In the genomic region with DNA sequence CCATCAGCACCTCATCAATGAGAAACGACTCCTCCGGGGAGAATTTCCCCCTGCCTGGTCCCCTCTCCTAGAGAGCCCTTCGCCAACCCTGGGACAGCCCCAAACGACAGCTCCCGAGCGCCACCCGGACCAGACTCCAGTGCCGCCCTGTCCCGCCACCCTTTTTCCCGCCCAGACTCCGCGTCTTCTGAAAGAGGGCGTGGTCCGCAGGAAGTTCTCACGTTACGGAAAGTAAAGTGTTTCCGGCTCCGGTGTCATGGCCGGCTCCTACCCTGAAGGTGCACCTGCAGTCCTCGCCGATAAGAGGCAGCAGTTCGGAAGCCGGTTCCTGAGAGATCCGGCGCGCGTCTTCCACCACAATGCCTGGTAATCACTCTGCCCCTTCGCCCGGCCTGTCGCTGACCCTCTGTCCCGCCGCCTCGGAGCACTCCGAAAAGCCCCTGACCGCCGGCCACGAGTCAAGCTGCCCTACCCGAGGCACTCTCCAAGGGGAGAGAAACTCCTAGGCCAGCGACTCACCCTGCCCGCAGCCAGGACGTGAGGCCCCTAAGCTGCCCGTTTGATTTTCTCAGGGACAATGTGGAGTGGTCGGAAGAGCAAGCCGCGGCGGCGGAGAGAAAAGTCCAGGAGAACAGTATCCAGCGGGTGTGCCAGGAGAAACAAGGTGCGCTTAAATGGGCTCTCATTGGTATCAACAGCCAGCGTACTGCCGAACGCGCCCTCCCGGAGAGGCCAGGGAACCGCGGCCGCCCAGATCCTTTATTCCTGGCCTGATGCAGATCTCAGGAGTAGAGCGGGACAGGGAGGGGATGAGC, we compare ENCODE assay signal across 8 cellular contexts. TPM values are rescaled to one million over a fixed set of nuclear protein-coding genes. Genes with fewer than 3 reads are reported as not detected.
DNase-seq lines count a peak whose midpoint lies in the region; ATAC-seq, FAIRE-seq and TF ChIP-seq lines count a peak whose summit lies in the region.
"Not testable (repeated sequence)": the region's sequence is repeated elsewhere in the genome, so short reads cannot be mapped to it uniquely, and the experiment has no call there.

METTL2A (plus strand) TSS at position 251 of the 815 bp plus-strand sequence; CDS start at position 257, 6 bp downstream.

- peak within 1 kb of the TSS in 1 of 2 donors; percentile 60 for H3K27ac ChIP-seq in kidney (ENCODE audit: low read depth in 2 of 2, low read length in 2 of 2)

- peak; percentile 92 for DNase-seq in BE2C
- peak; percentile 80 to 87 for DNase-seq in NCI-H446 (lab: John Stamatoyannopoulos, UW)
- peak; percentile 76 for DNase-seq in activated CD4-positive, CD25-positive, alpha-beta regulatory T cell treated with anti-CD3 and anti-CD28 coated beads, Interleukin-2, amount 50 U/mL, for 16 hours (ENCODE audit: low read depth, low spot score)
- peak; percentile 92 for DNase-seq in cerebellar cortex (ENCODE audit: low spot score)
- DNase-seq in kidney = peak; percentile 91
- DNase-seq in stimulated activated CD4-positive, alpha-beta T cell treated with anti-CD3 and anti-CD28 coated beads, Interleukin-15, amount 100 ng/mL, for 24 hours = peak; percentile 93

- not testable (repeated sequence) for FAIRE-seq in kidney (lab: Jason Lieb, UNC)

- not testable (repeated sequence) for H3K9me3 ChIP-seq in BE2C; kidney (ENCODE audit: control insufficient read depth in 1 of 2, low read length in 2 of 2)

- H3K4me3 ChIP-seq in BE2C (ENCODE audit: low read depth, low read length) = peak within 1 kb of the TSS; percentile 77
- H3K4me3 ChIP-seq in kidney (ENCODE audit: low read length in 2 of 2) = peak within 1 kb of the TSS; percentile 76 to 82

- H3K9ac ChIP-seq in kidney (ENCODE audit: low read length in 2 of 2) = peak within 1 kb of the TSS; percentile 9 to 29

- TF ChIP-seq CTCF in BE2C (IDR thresholded peaks at IDR 0.05; ENCODE audit: low read depth, low read length) = peak; percentile 39
- peak; percentile 26 for TF ChIP-seq CTCF in kidney (IDR thresholded peaks at IDR 0.05; ENCODE audit: borderline replicate concordance, extremely low read depth, insufficient read depth)

- TF ChIP-seq POLR2A in GM19099 (IDR thresholded peaks at IDR 0.05; ENCODE audit: extremely low read depth, insufficient read length, low read depth) = peak; percentile 80

- H3K27me3 ChIP-seq in BE2C = not testable (repeated sequence)

- peak; percentile 90 for ATAC-seq in HG03378 (IDR thresholded peaks at IDR 0.05; ENCODE audit: unreplicated experiment)

- H3K4me1 ChIP-seq in BE2C; kidney (ENCODE audit: control insufficient read depth in 1 of 2, insufficient read depth in 1 of 2, low read depth in 1 of 2, low read length in 2 of 2): not testable (repeated sequence)

- not testable (repeated sequence) for H3K36me3 ChIP-seq in BE2C; kidney (ENCODE audit: control insufficient read depth in 1 of 2, insufficient read depth in 2 of 2, low read length in 2 of 2)

- intact Hi-C loops in kidney (cut with DNase I) = not testable (repeated sequence)

RNA-seq across cellular contexts. Expression of gene METTL2A, which starts in this region (rescaled TPM):
- polyA plus RNA-seq in BE2C (2012; ENCODE audit: insufficient read depth, insufficient read length, low read depth) = 34.5 TPM
- 20.1 TPM for total RNA-seq in kidney
- polyA plus RNA-seq in kidney (ENCODE audit: insufficient read depth, low read depth, low replicate concordance) = 13.1 TPM
